ENCODE assay signal across 8 cellular contexts in genomic region chr10:79242620-79243152, GRCh38.
DNase-seq lines count a peak whose midpoint lies in the region; ATAC-seq and TF ChIP-seq lines count a peak whose summit lies in the region.

No MANE protein-coding gene starts in this region.

- TF ChIP-seq POLR2A in vagina (IDR thresholded peaks at IDR 0.05), result no peak

- no peaks in the 10 kb centered on the region for H3K27me3 ChIP-seq in PC-3 (ENCODE audit: low read length)
- no peaks in the 10 kb centered on the region for H3K27me3 ChIP-seq in osteoblast (ENCODE audit: insufficient read depth, low read length)
- H3K27me3 ChIP-seq in vagina, result no peaks in the 10 kb centered on the region

- intact Hi-C loops in PC-3 (cut with micrococcal nuclease) (loop anchor here (1.0 to 2.0 kb wide), 2 partner anchors 24 to 105 kb away; partner anchors contain the start of gene PPIF), vagina (cut with DNase I) (no loop called here)

- peaks cover 9% of the 10 kb centered on the region for H3F3A ChIP-seq in PC-3 (ENCODE audit: low read length, unreplicated experiment)

- peaks cover 63% of the 10 kb centered on the region for H3K4me1 Mint-ChIP-seq in activated naive CD4-positive, alpha-beta T cell treated with anti-CD3 and anti-CD28 coated beads, Interleukin-2, amount 10 ng/mL, durations not matched to agents 7 days and 5 days
- H3K4me1 Mint-ChIP-seq in glutamatergic neuron (ENCODE audit: low read depth, unreplicated experiment), result peaks cover 64% of the 10 kb centered on the region

- no TSS peak for BruUV-seq in PC-3 (replicated peaks; lab: Mats Ljungman, UMichigan)

- H3K4me2 ChIP-seq in PC-3 (ENCODE audit: low read length) (peak overlapping the region; percentile 92), osteoblast (ENCODE audit: insufficient read depth, low read length) (peak overlapping the region; percentile 77)

- H3K4me1 ChIP-seq in PC-3 (ENCODE audit: insufficient read depth, low read length) (peaks cover 21% of the 10 kb centered on the region), osteoblast (ENCODE audit: insufficient read depth, low read length) (peaks cover 68% of the 10 kb centered on the region), vagina (peaks cover 89% of the 10 kb centered on the region)

- H3K27me3 Mint-ChIP-seq in activated naive CD4-positive, alpha-beta T cell treated with anti-CD3 and anti-CD28 coated beads, Interleukin-2, amount 10 ng/mL, durations not matched to agents 7 days and 5 days, result peaks cover 6% of the 10 kb centered on the region
- peaks cover 44% of the 10 kb centered on the region for H3K27me3 Mint-ChIP-seq in glutamatergic neuron (ENCODE audit: unreplicated experiment)

- H3K4me3 ChIP-seq in PC-3 (ENCODE audit: low read length) (peak overlapping the region; percentile 70), osteoblast (ENCODE audit: insufficient read depth, low read length) (peak overlapping the region; percentile 71), vagina (peak overlapping the region; percentile 49 to 78)

- DNase-seq in NCI-H2081 (lab: John Stamatoyannopoulos, UW) (peak; percentile 59 to 63), NCI-H2081 treated with DMSO at 0.1 percent for 48 hours (lab: John Stamatoyannopoulos, UW) (no peak), PC-3 (peak; percentile 99), glutamatergic neuron (peak; percentile 89), osteoblast (ENCODE audit: insufficient read length, low spot score, missing footprints) (peak; percentile 100), vagina (ENCODE audit: extremely low spot score in 2 of 2) (no peak)
- peak; percentile 76 for DNase-seq in activated naive CD4-positive, alpha-beta T cell treated with anti-CD3 and anti-CD28 coated beads, Interleukin-2, amount 10 ng/mL, durations not matched to agents 7 days and 5 days

- CTCF ChIA-PET in PC-3 (lab: Charles Lee), result no interaction called here
- CTCF ChIA-PET in activated naive CD4-positive, alpha-beta T cell treated with anti-CD3 and anti-CD28 coated beads, Interleukin-2, amount 10 ng/mL, durations not matched to agents 7 days and 5 days (lab: Charles Lee), result interaction anchor here (1.1 to 1.4 kb wide), 2 partner anchors 80 to 106 kb away, joined by 3 read pairs; no protein-coding TSS in a partner anchor

- POLR2A ChIA-PET in PC-3 (lab: Charles Lee; ENCODE audit: unreplicated experiment), result no interaction called here

- no peak for TF ChIP-seq CTCF in PC-3 (conservative IDR thresholded peaks at IDR 0.05; ENCODE audit: low read depth, low read length)
- TF ChIP-seq CTCF in glutamatergic neuron (IDR thresholded peaks at IDR 0.05; ENCODE audit: partially characterized antibody, unreplicated experiment), result no peak
- TF ChIP-seq CTCF in osteoblast (IDR thresholded peaks at IDR 0.05; ENCODE audit: extremely low read depth, low read depth, low read length), result no peak
- TF ChIP-seq CTCF in vagina (IDR thresholded peaks at IDR 0.05), result no peak

- H2AFZ ChIP-seq in PC-3 (ENCODE audit: low read length), result peak overlapping the region; percentile 74
- H2AFZ ChIP-seq in osteoblast (ENCODE audit: low read length), result no peak overlapping the region

- H3K27ac ChIP-seq in PC-3 (ENCODE audit: low read length) (no peak overlapping the region; the same call in 1 of the 2 replicates), osteoblast (ENCODE audit: low read depth, low read length) (peak overlapping the region; percentile 76), vagina (peak overlapping the region; percentile 80)

- peak overlapping the region; percentile 60 for H3K27ac Mint-ChIP-seq in activated naive CD4-positive, alpha-beta T cell treated with anti-CD3 and anti-CD28 coated beads, Interleukin-2, amount 10 ng/mL, durations not matched to agents 7 days and 5 days
- no peak overlapping the region for H3K27ac Mint-ChIP-seq in glutamatergic neuron (ENCODE audit: unreplicated experiment)

- no peaks in the 10 kb centered on the region for H3K9me2 ChIP-seq in PC-3 (replicated peaks; ENCODE audit: low read length)

- H3K9me3 ChIP-seq in PC-3 (ENCODE audit: low read length) (no peaks in the 10 kb centered on the region), osteoblast (ENCODE audit: low read depth, low read length) (no peaks in the 10 kb centered on the region), vagina (no peaks in the 10 kb centered on the region)

- H4K20me1 ChIP-seq in PC-3 (ENCODE audit: low read length) (no peaks in the 10 kb centered on the region), osteoblast (ENCODE audit: insufficient read depth, low read length) (peaks cover 43% of the 10 kb centered on the region)

- peaks cover 10% of the 10 kb centered on the region for H3K36me3 Mint-ChIP-seq in activated naive CD4-positive, alpha-beta T cell treated with anti-CD3 and anti-CD28 coated beads, Interleukin-2, amount 10 ng/mL, durations not matched to agents 7 days and 5 days
- peaks cover 4% of the 10 kb centered on the region for H3K36me3 Mint-ChIP-seq in glutamatergic neuron (ENCODE audit: unreplicated experiment)

- no peaks in the 10 kb centered on the region for H3K9me3 Mint-ChIP-seq in activated naive CD4-positive, alpha-beta T cell treated with anti-CD3 and anti-CD28 coated beads, Interleukin-2, amount 10 ng/mL, durations not matched to agents 7 days and 5 days
- H3K9me3 Mint-ChIP-seq in glutamatergic neuron (ENCODE audit: unreplicated experiment), result peaks cover 28% of the 10 kb centered on the region

- peak overlapping the region; percentile 29 for H3K9ac ChIP-seq in PC-3 (ENCODE audit: low read length)

- H3K36me3 ChIP-seq in PC-3 (ENCODE audit: low read depth, low read length) (no peaks in the 10 kb centered on the region), osteoblast (ENCODE audit: insufficient read depth, low read length) (peaks cover under 1% of the 10 kb centered on the region), vagina (no peaks in the 10 kb centered on the region)

- H3K79me2 ChIP-seq in PC-3 (ENCODE audit: low read length), result 0 out of 2 replicates have a peak, but pooled peaks cover 4% of the 10 kb centered on the region
- H3K79me2 ChIP-seq in osteoblast (ENCODE audit: insufficient read depth, low read length), result peaks cover 62% of the 10 kb centered on the region

- H3K4me3 Mint-ChIP-seq in activated naive CD4-positive, alpha-beta T cell treated with anti-CD3 and anti-CD28 coated beads, Interleukin-2, amount 10 ng/mL, durations not matched to agents 7 days and 5 days, result peak overlapping the region; percentile 73
- no peak overlapping the region for H3K4me3 Mint-ChIP-seq in glutamatergic neuron (ENCODE audit: unreplicated experiment)

- ATAC-seq in HG03108 (IDR thresholded peaks at IDR 0.05; ENCODE audit: unreplicated experiment) (peak; percentile 10), PC-3 (peak; percentile 83)

Comparison
In these comparisons a context has a peak if more than half of its experiments do, and no peak if none do; other contexts are left out.
1. DNase-seq: peak in NCI-H2081 (2 of 2), PC-3 (single experiment), activated naive CD4-positive, alpha-beta T cell treated with anti-CD3 and anti-CD28 coated beads, Interleukin-2, amount 10 ng/mL, durations not matched to agents 7 days and 5 days (single experiment), glutamatergic neuron (single experiment) and osteoblast (single experiment); none in NCI-H2081 treated with DMSO at 0.1 percent for 48 hours (single experiment) and vagina (0 of 2).
2. Peak in every context shown above with its lines, with median percentiles within 50 percentile points of each other: H3K4me3 ChIP-seq.